26 cellular contexts compared by ENCODE assay signal in genomic region chr5:36651775-36652685, GRCh38. TPM values are rescaled to one million over a fixed set of nuclear protein-coding genes. Genes with fewer than 3 reads are reported as not detected.
A peak's percentile ranks its signal among the peaks of the same experiment; 100 is the strongest.
DNase-seq lines count a peak whose midpoint lies in the region; TF ChIP-seq lines count a peak whose summit lies in the region.
"Had no signal": no experiment of that assay in that cellular context is flagged by ENCODE, and none has a peak within 500 bp of the region (broad histone marks: within the 10 kb centered on the region; RNA-seq: fewer than 3 reads in every experiment).

No MANE protein-coding gene starts in this region.

- H3K27me3 Mint-ChIP-seq in brain (no peaks in the 10 kb centered on the region), neural progenitor cell (ENCODE audit: insufficient read depth, low read depth) (no peaks in the 10 kb centered on the region)

- no peaks in the 10 kb centered on the region for H3K36me3 ChIP-seq in left ventricle myocardium inferior
- H3K36me3 ChIP-seq in neural progenitor cell: no peaks in the 10 kb centered on the region
- H3K36me3 ChIP-seq in WERI-Rb-1: no peaks in the 10 kb centered on the region
- H3K36me3 ChIP-seq: ascending aorta, stomach, vagina had no signal

- no peak overlapping the region for H2AFZ ChIP-seq in neural progenitor cell (replicated peaks)

- no peaks in the 10 kb centered on the region for H4K20me1 ChIP-seq in neural progenitor cell (ENCODE audit: low read depth)

- H3K4me1 ChIP-seq in left ventricle myocardium inferior (peaks cover 91% of the 10 kb centered on the region), neural progenitor cell (peaks cover 20% of the 10 kb centered on the region)

- peak overlapping the region; percentile 18 for H3K4me3 ChIP-seq in left ventricle myocardium inferior
- H3K4me3 ChIP-seq in neural progenitor cell: no peak overlapping the region
- no peak overlapping the region for H3K4me3 ChIP-seq in WERI-Rb-1 (ENCODE audit: low read depth, low read length)
- H3K4me3 ChIP-seq: ascending aorta, stomach, vagina had no signal

- H3K27me3 ChIP-seq in left ventricle myocardium inferior (ENCODE audit: low read depth) (no peaks in the 10 kb centered on the region), neural progenitor cell (no peaks in the 10 kb centered on the region), WERI-Rb-1 (ENCODE audit: insufficient read depth, low read depth, severe bottlenecking) (no peaks in the 10 kb centered on the region)
- H3K27me3 ChIP-seq: ascending aorta, vagina had no signal

- H3F3A ChIP-seq in neural progenitor cell (ENCODE audit: low read depth): no peaks in the 10 kb centered on the region

- H3K4me3 Mint-ChIP-seq in brain (peak overlapping the region in 3 of 5 experiments; percentile 6 to 26 (median 8)), neural progenitor cell (no peak overlapping the region)
- H3K4me3 Mint-ChIP-seq: activated naive CD4-positive, alpha-beta T cell treated with anti-CD3 and anti-CD28 coated beads for 36 hours; activated T-cell treated with anti-CD3 and anti-CD28 coated beads, Interleukin-2, amount 50 U/mL, for 4 hours; CD14-positive monocyte; naive thymus-derived CD4-positive, alpha-beta T cell had no signal

- peak overlapping the region; percentile 91 for H3K27ac ChIP-seq in left ventricle myocardium inferior (replicated peaks)
- no peak overlapping the region for H3K27ac ChIP-seq in neural progenitor cell
- H3K27ac ChIP-seq in WERI-Rb-1: no peak overlapping the region
- H3K27ac ChIP-seq: ascending aorta, stomach, vagina had no signal

- H3K4me2 ChIP-seq in neural progenitor cell: peak overlapping the region; percentile 38

- H3K9me3 ChIP-seq in left ventricle myocardium inferior (replicated peaks) (no peaks in the 10 kb centered on the region), neural progenitor cell (ENCODE audit: low read depth) (no peaks in the 10 kb centered on the region), WERI-Rb-1 (ENCODE audit: severe bottlenecking) (no peaks in the 10 kb centered on the region)
- H3K9me3 ChIP-seq: ascending aorta, stomach, vagina had no signal

- no peaks in the 10 kb centered on the region for H3K9me3 Mint-ChIP-seq in brain
- no peaks in the 10 kb centered on the region for H3K9me3 Mint-ChIP-seq in neural progenitor cell
- H3K9me3 Mint-ChIP-seq: activated naive CD4-positive, alpha-beta T cell treated with anti-CD3 and anti-CD28 coated beads for 36 hours; activated T-cell treated with anti-CD3 and anti-CD28 coated beads, Interleukin-2, amount 50 U/mL, for 4 hours; CD14-positive monocyte had no signal

- intact Hi-C loops in left ventricle myocardium inferior (cut with micrococcal nuclease): no loop called here

- TF ChIP-seq CTCF in brain (conservative IDR thresholded peaks at IDR 0.05): no peak
- no peak for TF ChIP-seq CTCF in left ventricle myocardium inferior (IDR thresholded peaks at IDR 0.05; ENCODE audit: borderline replicate concordance)
- no peak for TF ChIP-seq CTCF in neural progenitor cell (IDR thresholded peaks at IDR 0.05)
- no peak for TF ChIP-seq CTCF in WERI-Rb-1 (IDR thresholded peaks at IDR 0.05; ENCODE audit: low read depth, low read length)

- H3K9ac ChIP-seq in neural progenitor cell: no peak overlapping the region

- H3K27ac Mint-ChIP-seq in brain (peak overlapping the region in 4 of 5 experiments; percentile 27 to 91 (median 84)), neural progenitor cell (no peak overlapping the region)
- H3K27ac Mint-ChIP-seq: activated naive CD4-positive, alpha-beta T cell treated with anti-CD3 and anti-CD28 coated beads for 36 hours; naive thymus-derived CD4-positive, alpha-beta T cell had no signal

- H3K4me1 Mint-ChIP-seq in brain (peaks cover 83% of the 10 kb centered on the region), neural progenitor cell (peaks cover 22% of the 10 kb centered on the region)

- H3K36me3 Mint-ChIP-seq in brain (no peaks in the 10 kb centered on the region), neural progenitor cell (no peaks in the 10 kb centered on the region)

- H3K79me2 ChIP-seq in neural progenitor cell (ENCODE audit: low read depth): no peaks in the 10 kb centered on the region

- peak; percentile 14 for DNase-seq in AG20443 (ENCODE audit: low spot score)
- DNase-seq in left ventricle myocardium inferior: no peak
- no peak for DNase-seq in neural progenitor cell (ENCODE audit: low spot score)
- no peak for DNase-seq in DMS153 (lab: John Stamatoyannopoulos, UW)
- no peak for DNase-seq in NCI-H146 (lab: John Stamatoyannopoulos, UW)
- DNase-seq in foreskin melanocyte: no peak
- DNase-seq in WERI-Rb-1: no peak
- DNase-seq: activated naive CD4-positive, alpha-beta T cell treated with anti-CD3 and anti-CD28 coated beads for 36 hours; activated T-cell treated with anti-CD3 and anti-CD28 coated beads, Interleukin-2, amount 50 U/mL, for 4 hours; cortex of kidney; GF-D8; IMR-90; naive thymus-derived CD4-positive, alpha-beta T cell; NCI-H187; posterior cingulate gyrus; RPMI8226; stimulated activated CD4-positive, alpha-beta T cell treated with anti-CD3 and anti-CD28 coated beads, Interleukin-4, amount 100 ng/mL, for 24 hours; stomach; T1000 had no signal

RNA-seq across cellular contexts. Expression of gene SLC1A3, which starts 45.6 kb away (rescaled TPM):
- 202 TPM for polyA plus RNA-seq in brain (ENCODE audit: insufficient read depth, low read depth, low replicate concordance)
- 144 TPM for total RNA-seq in left ventricle myocardium inferior
- 6.7 and 8.5 TPM in 2 replicates for total RNA-seq in neural progenitor cell (ENCODE audit: low replicate concordance)
- total RNA-seq: endothelial cell of umbilical vein, glomerular endothelial cell, lung microvascular endothelial cell had no signal
- polyA plus RNA-seq: naive thymus-derived CD4-positive, alpha-beta T cell had no signal

Comparison
In these comparisons a context has a peak if more than half of its experiments do, and no peak if none do; other contexts are left out.
1. RNA of gene SLC1A3, which starts 45.6 kb away (total RNA-seq): 144 TPM in left ventricle myocardium inferior (single experiment); 6.7 to 8.5 TPM in neural progenitor cell; every median in the first group is over 10 times any median in the second.